ENCODE assay signal across 8 cellular contexts in genomic region chr22:23893446-23893956, GRCh38. TPM values are rescaled to one million over a fixed set of nuclear protein-coding genes. Genes with fewer than 3 reads are reported as not detected.
A peak's percentile ranks its signal among the peaks of the same experiment; 100 is the strongest.
DNase-seq lines count a peak whose midpoint lies in the region; ATAC-seq and TF ChIP-seq lines count a peak whose summit lies in the region.

No MANE protein-coding gene starts in this region.

- peak; percentile 3 for ATAC-seq in left colon

- peaks cover 34% of the 10 kb centered on the region for H3K36me3 Mint-ChIP-seq in activated CD4-positive, alpha-beta T cell treated with anti-CD3 and anti-CD28 coated beads, Interleukin-2, amount 10 ng/mL, durations not matched to agents 24 days and 14 days (ENCODE audit: low read depth)

- H3K27me3 Mint-ChIP-seq in activated CD4-positive, alpha-beta T cell treated with anti-CD3 and anti-CD28 coated beads, Interleukin-2, amount 10 ng/mL, durations not matched to agents 24 days and 14 days, result no peaks in the 10 kb centered on the region

- H3K9me3 Mint-ChIP-seq in activated CD4-positive, alpha-beta T cell treated with anti-CD3 and anti-CD28 coated beads, Interleukin-2, amount 10 ng/mL, durations not matched to agents 24 days and 14 days, result no peaks in the 10 kb centered on the region

- H3K9me3 ChIP-seq in adrenal gland (replicated peaks in 1 of 3) (no peaks in the 10 kb centered on the region), testis (no peaks in the 10 kb centered on the region)

- H3K36me3 ChIP-seq in adrenal gland (replicated peaks in 1 of 2) (peaks cover 0 to 18% of the 10 kb centered on the region in 2 donors), testis (ENCODE audit: low read depth, missing control alignments) (no peaks in the 10 kb centered on the region)

- H3K27me3 ChIP-seq in adrenal gland, result no peaks in the 10 kb centered on the region
- H3K27me3 ChIP-seq in testis, result no peaks in the 10 kb centered on the region

- peak overlapping the region in 3 of 4 donors; percentile 19 to 89 (median 43) for H3K4me3 ChIP-seq in adrenal gland
- H3K4me3 ChIP-seq in testis, result peak overlapping the region; percentile 78 to 98

- intact Hi-C loops in activated CD4-positive, alpha-beta T cell treated with anti-CD3 and anti-CD28 coated beads, Interleukin-2, amount 10 ng/mL, durations not matched to agents 24 days and 14 days (cut with micrococcal nuclease), result loop anchor here (5.0 kb wide), 1 partner anchor 36 kb away; the partner anchor contains the start of gene SLC2A11
- intact Hi-C loops in adrenal gland (cut with DNase I), result no loop called here
- intact Hi-C loops in left colon (cut with DNase I, micrococcal nuclease), result no loop called here
- intact Hi-C loops in testis (cut with DNase I; ENCODE audit: low total_unique reads), result no loop called here

- DNase-seq in activated CD4-positive, alpha-beta T cell treated with anti-CD3 and anti-CD28 coated beads, Interleukin-2, amount 10 ng/mL, durations not matched to agents 24 days and 14 days, result no peak
- DNase-seq in activated CD4-positive, alpha-beta T cell treated with anti-CD3 and anti-CD28 coated beads for 48 hours, result no peak
- no peak for DNase-seq in adrenal gland
- DNase-seq in left colon, result no peak
- DNase-seq in testis, result no peak
- DNase-seq in NCI-H2081 (lab: John Stamatoyannopoulos, UW), result no peak
- no peak for DNase-seq in germinal center (ENCODE audit: low spot score)
- DNase-seq in activated CD4-positive, CD25-positive, alpha-beta regulatory T cell treated with anti-CD3 and anti-CD28 coated beads, Interleukin-2, amount 50 U/mL, for 72 hours, result no peak

- TF ChIP-seq POLR2A in adrenal gland (IDR thresholded peaks at IDR 0.05) (no peak), testis (IDR thresholded peaks at IDR 0.05) (no peak)

- H3K27ac Mint-ChIP-seq in activated CD4-positive, alpha-beta T cell treated with anti-CD3 and anti-CD28 coated beads, Interleukin-2, amount 10 ng/mL, durations not matched to agents 24 days and 14 days, result peak overlapping the region; percentile 100

- peak overlapping the region; percentile 97 for H3K4me3 Mint-ChIP-seq in activated CD4-positive, alpha-beta T cell treated with anti-CD3 and anti-CD28 coated beads, Interleukin-2, amount 10 ng/mL, durations not matched to agents 24 days and 14 days

- 16 to 26% (median 21%) methylated on average over 5 to 10 of the region's 10 CpGs for WGBS in adrenal gland, 4 donors
- WGBS in testis, 2 donors, result 14 to 33% methylated on average over 3 to 10 of the region's 10 CpGs

- TF ChIP-seq CTCF in adrenal gland (IDR thresholded peaks at IDR 0.05) (no peak), testis (IDR thresholded peaks at IDR 0.05) (no peak)

- H3K27ac ChIP-seq in adrenal gland, result peak overlapping the region; percentile 91 to 100 (median 97)
- peak overlapping the region; percentile 97 to 98 for H3K27ac ChIP-seq in testis

- H3K4me1 ChIP-seq in adrenal gland (replicated peaks in 1 of 2), result peaks cover 3 to 26% of the 10 kb centered on the region in 2 donors
- H3K4me1 ChIP-seq in testis, result peaks cover 24% of the 10 kb centered on the region

- peaks cover 22% of the 10 kb centered on the region for H3K4me1 Mint-ChIP-seq in activated CD4-positive, alpha-beta T cell treated with anti-CD3 and anti-CD28 coated beads, Interleukin-2, amount 10 ng/mL, durations not matched to agents 24 days and 14 days

RNA-seq across cellular contexts. Expression of gene MIF, which starts 0.7 kb away (rescaled TPM):
- total RNA-seq in activated CD4-positive, alpha-beta T cell treated with anti-CD3 and anti-CD28 coated beads, Interleukin-2, amount 10 ng/mL, durations not matched to agents 24 days and 14 days, result 1,352 and 1,382 TPM in 2 replicates
- total RNA-seq in adrenal gland (1,000 to 10,000 TPM in 1 of 8 donors, 100 to 1,000 TPM in 7; 377 to 1,126 (median 714) TPM), left colon (100 to 1,000 TPM; 215 to 286 TPM), testis (100 to 1,000 TPM; 239 to 472 TPM)
- polyA plus RNA-seq in adrenal gland (1,000 to 10,000 TPM in 2 of 3 donors, 10 to 100 TPM in 1; 49.4 to 2,556 (median 2,290) TPM), testis (ENCODE audit: insufficient read depth, low read depth, low replicate concordance) (177 TPM)

RNA-seq across cellular contexts. Expression of gene SLC2A11, which starts 35.8 kb away (rescaled TPM):
- total RNA-seq in activated CD4-positive, alpha-beta T cell treated with anti-CD3 and anti-CD28 coated beads, Interleukin-2, amount 10 ng/mL, durations not matched to agents 24 days and 14 days, result 8.0 and 9.3 TPM in 2 replicates
- total RNA-seq in adrenal gland (10 to 100 TPM; 12.8 to 30.0 (median 22.6) TPM), left colon (10 to 100 TPM in 1 of 2 donors, 1 to 10 TPM in 1; 9.8 to 13.7 TPM), testis (10 to 100 TPM; 21.8 to 22.7 TPM)
- polyA plus RNA-seq in adrenal gland (10 to 100 TPM; 11.3 to 35.3 (median 18.6) TPM), testis (ENCODE audit: insufficient read depth, low read depth, low replicate concordance) (14.3 TPM)

RNA-seq across cellular contexts. Expression of gene DERL3, which starts 54.7 kb away (rescaled TPM):
- 13.4 and 14.8 TPM in 2 replicates for total RNA-seq in activated CD4-positive, alpha-beta T cell treated with anti-CD3 and anti-CD28 coated beads, Interleukin-2, amount 10 ng/mL, durations not matched to agents 24 days and 14 days
- 1 to 10 TPM in 5 of 8 donors, under 1 TPM in 2, not detected in 1; 0.36 to 3.7 (median 2.4) TPM for total RNA-seq in adrenal gland
- polyA plus RNA-seq in adrenal gland, result 1 to 10 TPM; 2.7 to 4.3 (median 3.8) TPM
- total RNA-seq in left colon, result 10 to 100 TPM in 1 of 2 donors, 1 to 10 TPM in 1; 7.7 to 26.6 TPM
- 10 to 100 TPM; 14.9 to 16.2 TPM for total RNA-seq in testis
- polyA plus RNA-seq in testis (ENCODE audit: insufficient read depth, low read depth, low replicate concordance), result 48.7 TPM
